Comparison of ENCODE assay signal across 8 cellular contexts in genomic region chrX:119757979-119758681, GRCh38.
A peak's percentile ranks its signal among the peaks of the same experiment; 100 is the strongest.
DNase-seq lines count a peak whose midpoint lies in the region; ATAC-seq and TF ChIP-seq lines count a peak whose summit lies in the region.

A gene with protein sequence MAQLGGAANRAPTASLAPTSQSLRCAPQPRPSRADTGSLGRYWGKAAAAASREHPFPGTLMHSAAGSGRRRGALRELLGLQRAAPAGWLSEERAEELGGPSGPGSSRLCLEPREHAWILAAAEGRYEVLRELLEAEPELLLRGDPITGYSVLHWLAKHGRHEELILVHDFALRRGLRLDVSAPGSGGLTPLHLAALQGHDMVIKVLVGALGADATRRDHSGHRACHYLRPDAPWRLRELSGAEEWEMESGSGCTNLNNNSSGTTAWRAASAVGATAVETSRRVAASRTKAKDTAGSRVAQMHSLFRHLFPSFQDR (plus strand): TSS chrX:119758588. CDS start chrX:119758668, 80 bp downstream.

- POLR2A ChIA-PET in GM10248 (lab: Yijun Ruan, JAX): interaction anchor here (0.6 to 2.3 kb wide), 4 partner anchors 18 to 129 kb away, joined by 3 to 14 read pairs (median 6); partner anchors contain the start of gene RPL39

- peak within 1 kb of the TSS; percentile 92 for H3K27ac Mint-ChIP-seq in stimulated activated naive B cell treated with anti-CD40 and anti-IgM and Interleukin-4, amounts not matched to agents 10 μg/mL and 1 μg/mL and 100 μg/mL, for 72 hours

- no peaks in the 10 kb centered on the region for H3K9me3 Mint-ChIP-seq in stimulated activated naive B cell treated with anti-CD40 and anti-IgM and Interleukin-4, amounts not matched to agents 10 μg/mL and 1 μg/mL and 100 μg/mL, for 72 hours

- peak in 1 of 2 donors; percentile 13 for ATAC-seq in stimulated activated naive B cell treated with anti-CD40 and anti-IgM and Interleukin-4, amounts not matched to agents 10 μg/mL and 1 μg/mL and 100 μg/mL, for 72 hours (replicated peaks)

- H3K4me1 Mint-ChIP-seq in stimulated activated naive B cell treated with anti-CD40 and anti-IgM and Interleukin-4, amounts not matched to agents 10 μg/mL and 1 μg/mL and 100 μg/mL, for 72 hours: peaks cover 44 to 67% of the 10 kb centered on the region in 2 donors

- H3K27me3 Mint-ChIP-seq in stimulated activated naive B cell treated with anti-CD40 and anti-IgM and Interleukin-4, amounts not matched to agents 10 μg/mL and 1 μg/mL and 100 μg/mL, for 72 hours: no peaks in the 10 kb centered on the region

- in situ Hi-C loops in ACHN (cut with HindIII; ENCODE audit: low pct_ligation_motif_present, low pct_unique_long_range_greater_than_20kb, low sequenced_read_pairs): no loop called here

- TF ChIP-seq CTCF in GM20000 (IDR thresholded peaks at IDR 0.05; ENCODE audit: extremely low read depth, missing control alignments): no peak
- no peak for TF ChIP-seq CTCF in cardiac fibroblast (IDR thresholded peaks at IDR 0.05; ENCODE audit: low read depth, low read length)
- TF ChIP-seq CTCF in GM10248 (IDR thresholded peaks at IDR 0.05; ENCODE audit: control extremely low read depth, extremely low read depth, low read depth, missing control alignments): no peak

- H3K36me3 Mint-ChIP-seq in stimulated activated naive B cell treated with anti-CD40 and anti-IgM and Interleukin-4, amounts not matched to agents 10 μg/mL and 1 μg/mL and 100 μg/mL, for 72 hours: peaks cover 3 to 5% of the 10 kb centered on the region in 2 donors

- peak; percentile 25 for DNase-seq in ACHN
- peak; percentile 39 for DNase-seq in GM20000 (ENCODE audit: low spot score)
- peak; percentile 21 for DNase-seq in SKM-1 (lab: John Stamatoyannopoulos, UW; ENCODE audit: unreplicated experiment)
- DNase-seq in cardiac fibroblast (ENCODE audit: low read depth in 2 of 2): peak in 1 of 2 donors; percentile 33
- peak; percentile 65 for DNase-seq in left kidney (ENCODE audit: low read depth, low spot score)
- peak; percentile 34 for DNase-seq in stimulated activated naive B cell treated with anti-CD40 and anti-IgM and Interleukin-4, amounts not matched to agents 10 μg/mL and 1 μg/mL and 100 μg/mL, for 72 hours
- DNase-seq in GM10248 (ENCODE audit: extremely low spot score): no peak
- DNase-seq in GM19240 (ENCODE audit: insufficient read length, low spot score): no peak

- CTCF ChIA-PET in GM10248 (lab: Yijun Ruan, JAX): interaction anchor here (0.8 to 3.2 kb wide), 9 partner anchors 18 to 276 kb away, joined by 3 to 24 read pairs (median 4); no protein-coding TSS in a partner anchor

- peak within 1 kb of the TSS; percentile 85 to 90 for H3K4me3 Mint-ChIP-seq in stimulated activated naive B cell treated with anti-CD40 and anti-IgM and Interleukin-4, amounts not matched to agents 10 μg/mL and 1 μg/mL and 100 μg/mL, for 72 hours

- peak within 1 kb of the TSS; percentile 47 to 48 for H3K4me3 ChIP-seq in cardiac fibroblast (replicated peaks in 1 of 2; ENCODE audit: low read depth in 2 of 2, low read length in 2 of 2)

Comparison
In these comparisons a context has a peak if more than half of its experiments do, and no peak if none do; other contexts are left out.
1. DNase-seq: peak in ACHN (single experiment), GM20000 (single experiment), SKM-1 (single experiment), left kidney (single experiment) and stimulated activated naive B cell treated with anti-CD40 and anti-IgM and Interleukin-4, amounts not matched to agents 10 μg/mL and 1 μg/mL and 100 μg/mL, for 72 hours (single experiment); none in GM10248 (single experiment) and GM19240 (single experiment).